1 cellular context compared by ENCODE assay signal in genomic region chr21:42970946-42971653, GRCh38.
TF ChIP-seq lines count a peak whose summit lies in the region.

No MANE protein-coding gene starts in this region.

TF ChIP-seq in SK-N-SH, 30 proteins besides CTCF, POLR2A, EP300 and RAD21 (continued from another document):
- TF ChIP-seq MEF2A (IDR thresholded peaks at IDR 0.05; ENCODE audit: borderline replicate concordance, low read depth) (no peak), MXI1 (IDR thresholded peaks at IDR 0.05; ENCODE audit: low read depth, low read length) (no peak), JUND (IDR thresholded peaks at IDR 0.05) (no peak), RXRA (IDR thresholded peaks at IDR 0.05; ENCODE audit: borderline replicate concordance, low read depth) (no peak), YY1 (IDR thresholded peaks at IDR 0.05; ENCODE audit: low read depth) (no peak), TCF12 (IDR thresholded peaks at IDR 0.05) (no peak), FOXM1 (IDR thresholded peaks at IDR 0.05; ENCODE audit: low read depth) (no peak), USF2 (IDR thresholded peaks at IDR 0.05; ENCODE audit: borderline replicate concordance, low read depth, low read length) (no peak), MAX (IDR thresholded peaks at IDR 0.05; ENCODE audit: low read depth) (no peak)
